12 cellular contexts compared by ENCODE assay signal in the genomic region with DNA sequence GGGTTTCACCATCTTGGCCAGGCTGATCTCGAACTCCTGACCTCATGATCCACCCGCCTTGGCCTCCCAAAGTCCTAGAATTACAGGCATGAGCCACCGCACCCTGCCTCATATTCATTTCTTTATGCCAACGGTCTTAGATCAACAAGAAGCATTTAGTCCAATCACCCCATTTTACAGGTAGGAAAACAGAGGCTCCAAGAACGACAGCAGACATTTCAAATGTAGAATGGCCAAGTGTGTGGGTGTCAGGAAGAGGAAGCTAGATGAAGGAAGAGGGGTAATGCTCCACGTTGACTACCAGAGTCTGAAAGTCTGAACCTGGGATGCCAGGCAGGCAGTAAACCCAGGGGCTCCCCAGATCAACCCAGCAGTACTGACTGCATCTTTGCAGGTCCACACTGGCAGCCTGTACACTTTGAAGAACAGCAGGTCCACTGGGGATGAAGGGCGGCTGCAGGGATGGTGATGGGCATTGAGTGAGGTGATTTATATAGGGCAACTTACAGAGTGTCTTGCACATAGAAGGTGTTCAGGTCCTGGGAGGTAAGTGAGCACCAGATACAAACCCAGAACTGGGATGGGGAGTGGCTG.
"Had no signal": no experiment of that assay in that cellular context is flagged by ENCODE, and none has a peak within 500 bp of the region (broad histone marks: within the 10 kb centered on the region; RNA-seq: fewer than 3 reads in every experiment).

No MANE protein-coding gene starts in this region.

- FAIRE-seq: TTC549 had no signal

- H3K4me3 ChIP-seq: esophagus muscularis mucosa, ovary, tibial artery had no signal

- H3K27ac Mint-ChIP-seq: activated CD4-positive, alpha-beta T cell treated with anti-CD3 and anti-CD28 coated beads, Interleukin-2, amount 10 ng/mL, durations not matched to agents 7 days and 5 days; activated naive CD8-positive, alpha-beta T cell treated with anti-CD3 and anti-CD28 coated beads for 36 hours; activated T-cell treated with anti-CD3 and anti-CD28 coated beads, Interleukin-2, amount 50 U/mL, for 72 hours had no signal

- H3K36me3 ChIP-seq: esophagus muscularis mucosa, ovary, tibial artery had no signal

- ATAC-seq: activated T-cell treated with anti-CD3 and anti-CD28 coated beads, Interleukin-2, amount 50 U/mL, for 72 hours had no signal

- H3K4me1 Mint-ChIP-seq: activated CD4-positive, alpha-beta T cell treated with anti-CD3 and anti-CD28 coated beads, Interleukin-2, amount 10 ng/mL, durations not matched to agents 7 days and 5 days; activated naive CD8-positive, alpha-beta T cell treated with anti-CD3 and anti-CD28 coated beads for 36 hours had no signal

- DNase-seq: activated CD4-positive, alpha-beta T cell treated with anti-CD3 and anti-CD28 coated beads, Interleukin-2, amount 10 ng/mL, durations not matched to agents 7 days and 5 days; activated CD8-positive, alpha-beta memory T cell treated with anti-CD3 and anti-CD28 coated beads, Interleukin-2, amount 50 U/mL, for 48 hours; activated gamma-delta T cell; activated naive CD8-positive, alpha-beta T cell treated with anti-CD3 and anti-CD28 coated beads for 36 hours; activated T-cell treated with anti-CD3 and anti-CD28 coated beads, Interleukin-2, amount 50 U/mL, for 72 hours; kidney glomerular epithelial cell; ovary; stimulated activated CD4-positive, alpha-beta T cell treated with anti-CD3 and anti-CD28 coated beads, Interleukin-12 subunit alpha, Interleukin-12 subunit beta, amount 100 ng/mL, for 4 hours; stimulated activated CD4-positive, alpha-beta T cell treated with anti-CD3 and anti-CD28 coated beads, Interleukin-2, amount 100 ng/mL, for 24 hours; tibial artery had no signal

- H3K36me3 Mint-ChIP-seq: activated naive CD8-positive, alpha-beta T cell treated with anti-CD3 and anti-CD28 coated beads for 36 hours had no signal

- H3K4me3 Mint-ChIP-seq: activated CD4-positive, alpha-beta T cell treated with anti-CD3 and anti-CD28 coated beads, Interleukin-2, amount 10 ng/mL, durations not matched to agents 7 days and 5 days; activated naive CD8-positive, alpha-beta T cell treated with anti-CD3 and anti-CD28 coated beads for 36 hours; activated T-cell treated with anti-CD3 and anti-CD28 coated beads, Interleukin-2, amount 50 U/mL, for 72 hours had no signal

- H3K9me3 ChIP-seq: esophagus muscularis mucosa, ovary, tibial artery had no signal

- H3K9me3 Mint-ChIP-seq: activated CD4-positive, alpha-beta T cell treated with anti-CD3 and anti-CD28 coated beads, Interleukin-2, amount 10 ng/mL, durations not matched to agents 7 days and 5 days; activated naive CD8-positive, alpha-beta T cell treated with anti-CD3 and anti-CD28 coated beads for 36 hours; activated T-cell treated with anti-CD3 and anti-CD28 coated beads, Interleukin-2, amount 50 U/mL, for 72 hours had no signal

- H3K27ac ChIP-seq: esophagus muscularis mucosa, ovary, tibial artery had no signal

- H3K27me3 ChIP-seq: ovary had no signal
